Comparison of ENCODE assay signal across 23 cellular contexts in the genomic region with DNA sequence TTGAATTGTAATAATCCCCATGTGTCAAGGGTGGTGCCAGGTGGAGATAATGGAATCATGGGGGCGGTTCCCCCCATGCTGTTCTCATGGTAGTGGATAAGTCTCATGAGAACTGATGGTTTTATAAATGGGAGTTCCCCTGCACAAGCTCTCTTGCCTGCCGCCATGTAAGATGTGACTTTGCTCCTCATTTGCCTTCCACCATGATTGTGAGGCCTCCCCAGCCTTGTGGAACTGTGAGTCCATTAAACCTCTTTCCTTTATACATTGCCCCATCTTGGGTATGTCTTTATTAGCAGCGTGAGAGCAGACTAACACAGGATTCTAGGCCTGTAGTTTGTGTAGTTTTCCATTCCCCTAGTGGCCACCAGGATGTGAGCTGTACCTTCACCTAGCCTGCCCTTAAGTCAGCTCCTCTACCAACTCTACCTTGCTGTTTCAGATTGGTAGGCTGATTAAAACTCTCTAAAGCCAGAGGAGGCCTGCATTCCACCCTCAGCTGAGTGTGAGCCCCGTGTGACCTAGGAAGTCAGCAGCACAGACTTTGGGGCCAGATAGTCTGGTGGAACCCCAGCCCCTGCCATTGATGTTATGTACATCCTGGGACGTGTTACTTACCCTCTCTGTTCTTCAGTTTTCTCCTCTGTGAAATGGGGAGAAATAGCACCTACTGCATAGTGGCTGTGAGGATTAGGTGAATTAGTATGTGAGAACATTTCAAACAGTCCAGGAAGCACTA.
DNase-seq lines count a peak whose midpoint lies in the region; ATAC-seq and TF ChIP-seq lines count a peak whose summit lies in the region.
"Had no signal": no experiment of that assay in that cellular context is flagged by ENCODE, and none has a peak within 500 bp of the region (broad histone marks: within the 10 kb centered on the region; RNA-seq: fewer than 3 reads in every experiment).

No MANE protein-coding gene starts in this region.

- H3K27me3 Mint-ChIP-seq in WTC11 (ENCODE audit: low read depth) (no peaks in the 10 kb centered on the region), mesothelial cell of epicardium (ENCODE audit: low read depth) (no peaks in the 10 kb centered on the region)
- H3K27me3 Mint-ChIP-seq: activated naive CD4-positive, alpha-beta T cell treated with anti-CD3 and anti-CD28 coated beads, Interleukin-2, amount 50 U/mL, for 24 hours had no signal

- intact Hi-C loops in A673 (cut with micrococcal nuclease; ENCODE audit: unreplicated experiment), result no loop called here

- peak; percentile 38 for ATAC-seq in WTC11
- ATAC-seq: stimulated activated naive B cell treated with anti-CD40 and anti-IgM and Interleukin-4, amounts not matched to agents 10 μg/mL and 1 μg/mL and 100 μg/mL, for 72 hours had no signal

- POLR2A ChIA-PET in A673 (lab: Charles Lee; ENCODE audit: low non-redundant PET), result no interaction called here
- POLR2A ChIA-PET in WTC11 (lab: Charles Lee), result interaction anchor here (0.8 kb wide), 1 partner anchor 11 kb away, joined by 3 read pairs; no protein-coding TSS in a partner anchor

- H3K27ac Mint-ChIP-seq in WTC11, result no peak overlapping the region; the same call in none of the 2 replicates
- H3K27ac Mint-ChIP-seq in mesothelial cell of epicardium, result no peak overlapping the region
- H3K27ac Mint-ChIP-seq: stimulated activated naive B cell treated with anti-CD40 and anti-IgM and Interleukin-4, amounts not matched to agents 10 μg/mL and 1 μg/mL and 100 μg/mL, for 72 hours; T-helper 1 cell treated with Interleukin-12 subunit alpha and Interleukin-12 subunit beta and Interleukin-4 antibody, amounts not matched to agents 30 μg/mL and 1 μg/mL, for 36 hours had no signal

- 0 out of 2 replicates have a peak, but pooled peaks have one; percentile 9 for TF ChIP-seq CTCF in A673 (conservative IDR thresholded peaks at IDR 0.05; ENCODE audit: low read depth, low read length)
- TF ChIP-seq CTCF in GM12864 (IDR thresholded peaks at IDR 0.05; ENCODE audit: low read depth, low read length, missing control alignments), result peak; percentile 19
- no peak for TF ChIP-seq CTCF in WTC11 (IDR thresholded peaks at IDR 0.05)
- no peak for TF ChIP-seq CTCF in liver (IDR thresholded peaks at IDR 0.05; ENCODE audit: low read depth, low read length, missing input control)
- TF ChIP-seq CTCF in mesothelial cell of epicardium (IDR thresholded peaks at IDR 0.05; ENCODE audit: unreplicated experiment), result no peak

- TF ChIP-seq RAD21 in liver (IDR thresholded peaks at IDR 0.05), result no peak

- H3K4me3 Mint-ChIP-seq in WTC11 (no peak overlapping the region), mesothelial cell of epicardium (no peak overlapping the region)
- H3K4me3 Mint-ChIP-seq: activated naive CD4-positive, alpha-beta T cell treated with anti-CD3 and anti-CD28 coated beads, Interleukin-2, amount 50 U/mL, for 24 hours; stimulated activated naive B cell treated with anti-CD40 and anti-IgM and Interleukin-4, amounts not matched to agents 10 μg/mL and 1 μg/mL and 100 μg/mL, for 72 hours; T-helper 1 cell treated with Interleukin-12 subunit alpha and Interleukin-12 subunit beta and Interleukin-4 antibody, amounts not matched to agents 30 μg/mL and 1 μg/mL, for 36 hours had no signal

- WGBS in liver, result 92% methylated on average over 5 of the region's 5 CpGs

- H3K9me3 ChIP-seq in A673 (ENCODE audit: low read depth, low read length, poor library complexity, severe bottlenecking), result no peaks in the 10 kb centered on the region
- no peaks in the 10 kb centered on the region for H3K9me3 ChIP-seq in liver (ENCODE audit: control insufficient read depth in 4 of 4, low read length in 3 of 4)
- H3K9me3 ChIP-seq: SJSA1, testis had no signal

- no peak for DNase-seq in A673 (ENCODE audit: low spot score)
- no peak for DNase-seq in GM12864 (ENCODE audit: low read depth)
- DNase-seq in WTC11 (ENCODE audit: low spot score), result no peak
- DNase-seq in kidney tubule cell (ENCODE audit: low spot score), result no peak
- DNase-seq in SHP77 treated with DMSO at 0.1 percent for 48 hours (lab: John Stamatoyannopoulos, UW), result no peak
- no peak for DNase-seq in mesothelial cell of epicardium (ENCODE audit: low spot score in 2 of 2, unreplicated experiment in 2 of 2)
- DNase-seq in SW480 (ENCODE audit: low spot score), result no peak
- DNase-seq: activated CD4-positive, alpha-beta T cell treated with anti-CD3 and anti-CD28 coated beads for 48 hours; aorta; DMS 273 treated with DMSO at 0.1 percent for 48 hours; dorsolateral prefrontal cortex; mammary epithelial cell; NCI-H1092 treated with DMSO at 0.1 percent for 48 hours; NCI-H1930; NCI-H526 treated with DMSO at 0.1 percent for 48 hours; occipital lobe; stimulated activated CD4-positive, alpha-beta T cell treated with anti-CD3 and anti-CD28 coated beads, Interleukin-4, amount 100 ng/mL, for 24 hours; stimulated activated naive B cell treated with anti-CD40 and anti-IgM and Interleukin-4, amounts not matched to agents 10 μg/mL and 1 μg/mL and 100 μg/mL, for 72 hours; testis had no signal

- no peaks in the 10 kb centered on the region for H3K27me3 ChIP-seq in A673 (replicated peaks; ENCODE audit: insufficient read depth, low read depth, low read length, poor library complexity)
- no peaks in the 10 kb centered on the region for H3K27me3 ChIP-seq in liver (ENCODE audit: control insufficient read depth in 4 of 4, insufficient read depth in 4 of 4, low read length in 3 of 4)
- H3K27me3 ChIP-seq: dorsolateral prefrontal cortex, SJSA1, testis had no signal

- H3K4me1 Mint-ChIP-seq in WTC11, result peaks cover 46% of the 10 kb centered on the region
- peaks cover 23% of the 10 kb centered on the region for H3K4me1 Mint-ChIP-seq in mesothelial cell of epicardium
- H3K4me1 Mint-ChIP-seq: stimulated activated naive B cell treated with anti-CD40 and anti-IgM and Interleukin-4, amounts not matched to agents 10 μg/mL and 1 μg/mL and 100 μg/mL, for 72 hours had no signal

- no peak overlapping the region for H3K4me3 ChIP-seq in A673 (ENCODE audit: low read depth, low read length, poor library complexity, severe bottlenecking)
- H3K4me3 ChIP-seq in GM12864 (ENCODE audit: low read depth, low read length), result no peak overlapping the region
- no peak overlapping the region for H3K4me3 ChIP-seq in liver (ENCODE audit: low read depth in 1 of 3, low read length in 3 of 3)
- H3K4me3 ChIP-seq: dorsolateral prefrontal cortex, SJSA1, testis had no signal

- H3K9ac ChIP-seq in liver (ENCODE audit: low read depth in 1 of 2, low read length in 2 of 2), result no peak overlapping the region

- no peaks in the 10 kb centered on the region for H3K36me3 ChIP-seq in A673 (ENCODE audit: insufficient read depth, low read length, poor library complexity, severe bottlenecking)
- no peaks in the 10 kb centered on the region for H3K36me3 ChIP-seq in liver (ENCODE audit: control insufficient read depth in 4 of 4, insufficient read depth in 3 of 4, low read depth in 1 of 4, low read length in 3 of 4)
- H3K36me3 ChIP-seq: SJSA1 had no signal

- CTCF ChIA-PET in A673 (lab: Charles Lee) (interaction anchor here (0.6 kb wide), 1 partner anchor 16 kb away, joined by 3 read pairs; no protein-coding TSS in a partner anchor), WTC11 (lab: Charles Lee) (interaction anchor here (0.7 to 2.1 kb wide), 8 partner anchors 9 to 115 kb away, joined by 3 to 8 read pairs (median 4); no protein-coding TSS in a partner anchor)

- H3K27ac ChIP-seq in A673 (ENCODE audit: low read depth, low read length, poor library complexity, severe bottlenecking), result no peak overlapping the region
- peak overlapping the region; percentile 8 to 44 for H3K27ac ChIP-seq in liver (ENCODE audit: low read depth in 1 of 2, low read length in 2 of 2)
- H3K27ac ChIP-seq: dorsolateral prefrontal cortex, SJSA1 had no signal

- H3K36me3 Mint-ChIP-seq in WTC11, result peaks cover 5% of the 10 kb centered on the region; the same call in 1 of the 2 replicates
- no peaks in the 10 kb centered on the region for H3K36me3 Mint-ChIP-seq in mesothelial cell of epicardium

- peaks cover 19% of the 10 kb centered on the region for H3K4me1 ChIP-seq in A673 (ENCODE audit: insufficient read depth, low read length, poor library complexity, severe bottlenecking)
- H3K4me1 ChIP-seq in liver (ENCODE audit: control insufficient read depth in 4 of 4, insufficient read depth in 4 of 4, low read length in 3 of 4), result peaks cover 7 to 17% (median 13%) of the 10 kb centered on the region in 4 donors

- no TSS peak for BruUV-seq in A673 (replicated peaks; lab: Mats Ljungman, UMichigan)

- peaks cover 10% of the 10 kb centered on the region for H3K9me3 Mint-ChIP-seq in WTC11
- peaks cover 4% of the 10 kb centered on the region for H3K9me3 Mint-ChIP-seq in mesothelial cell of epicardium
- H3K9me3 Mint-ChIP-seq: activated naive CD4-positive, alpha-beta T cell treated with anti-CD3 and anti-CD28 coated beads, Interleukin-2, amount 50 U/mL, for 24 hours had no signal

TF ChIP-seq in liver, 16 proteins besides CTCF, POLR2A, EP300 and RAD21:
- TF ChIP-seq, protein P1, sequence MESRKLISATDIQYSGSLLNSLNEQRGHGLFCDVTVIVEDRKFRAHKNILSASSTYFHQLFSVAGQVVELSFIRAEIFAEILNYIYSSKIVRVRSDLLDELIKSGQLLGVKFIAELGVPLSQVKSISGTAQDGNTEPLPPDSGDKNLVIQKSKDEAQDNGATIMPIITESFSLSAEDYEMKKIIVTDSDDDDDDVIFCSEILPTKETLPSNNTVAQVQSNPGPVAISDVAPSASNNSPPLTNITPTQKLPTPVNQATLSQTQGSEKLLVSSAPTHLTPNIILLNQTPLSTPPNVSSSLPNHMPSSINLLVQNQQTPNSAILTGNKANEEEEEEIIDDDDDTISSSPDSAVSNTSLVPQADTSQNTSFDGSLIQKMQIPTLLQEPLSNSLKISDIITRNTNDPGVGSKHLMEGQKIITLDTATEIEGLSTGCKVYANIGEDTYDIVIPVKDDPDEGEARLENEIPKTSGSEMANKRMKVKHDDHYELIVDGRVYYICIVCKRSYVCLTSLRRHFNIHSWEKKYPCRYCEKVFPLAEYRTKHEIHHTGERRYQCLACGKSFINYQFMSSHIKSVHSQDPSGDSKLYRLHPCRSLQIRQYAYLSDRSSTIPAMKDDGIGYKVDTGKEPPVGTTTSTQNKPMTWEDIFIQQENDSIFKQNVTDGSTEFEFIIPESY (IDR thresholded peaks at IDR 0.05), result no peak
- TF ChIP-seq FOXA2 (IDR thresholded peaks at IDR 0.05) (no peak), MAX (IDR thresholded peaks at IDR 0.05) (no peak), YY1 (IDR thresholded peaks at IDR 0.05) (no peak)
TF ChIP-seq in liver: peak in this region for 0.

Comparison
In these comparisons a context has a peak if more than half of its experiments do, and no peak if none do; other contexts are left out.
1. CTCF ChIP-seq: peak in A673 (single experiment) and GM12864 (single experiment); none in WTC11 (single experiment), liver (single experiment) and mesothelial cell of epicardium (single experiment).